Comparison of ENCODE assay signal across 2 cellular contexts in genomic region chr9:97072285-97072770, GRCh38.
TF ChIP-seq lines count a peak whose summit lies in the region.

No MANE protein-coding gene starts in this region.

TF ChIP-seq in HepG2, 621 proteins besides CTCF, POLR2A, EP300 and RAD21:
- TF ChIP-seq ELF4 (CRISPR knock-in tag; IDR thresholded peaks at IDR 0.05; ENCODE audit: borderline replicate concordance), result no peak
- TF ChIP-seq SYNCRIP (IDR thresholded peaks at IDR 0.05; ENCODE audit: insufficient read depth, low read depth, low read length), result no peak
- no peak for TF ChIP-seq DNMT1 (CRISPR knock-in tag; IDR thresholded peaks at IDR 0.05)
- no peak for TF ChIP-seq STAT6 (CRISPR knock-in tag; IDR thresholded peaks at IDR 0.05; ENCODE audit: borderline replicate concordance)
- no peak for TF ChIP-seq SRY (CRISPR knock-in tag; IDR thresholded peaks at IDR 0.05)
- no peak for TF ChIP-seq ZNF180 (CRISPR knock-in tag; IDR thresholded peaks at IDR 0.05; ENCODE audit: borderline replicate concordance, low read depth)
- no peak for TF ChIP-seq ZNF777 (CRISPR knock-in tag; IDR thresholded peaks at IDR 0.05)
TF ChIP-seq in HepG2: peak in this region for 0.

TF ChIP-seq in WTC11, 78 proteins besides CTCF, POLR2A, EP300 and RAD21:
- no peak for TF ChIP-seq HMGXB4 (CRISPR knock-in tag; IDR thresholded peaks at IDR 0.05)
- no peak for TF ChIP-seq ATF6 (CRISPR knock-in tag; IDR thresholded peaks at IDR 0.05)
- TF ChIP-seq ZNF396 (CRISPR knock-in tag; IDR thresholded peaks at IDR 0.05; ENCODE audit: borderline replicate concordance), result no peak
- TF ChIP-seq MAX (CRISPR knock-in tag; IDR thresholded peaks at IDR 0.05), result no peak
- TF ChIP-seq ZMAT4 (CRISPR knock-in tag; IDR thresholded peaks at IDR 0.05), result no peak
- no peak for TF ChIP-seq CBFB (CRISPR knock-in tag; IDR thresholded peaks at IDR 0.05; ENCODE audit: low read depth)
- TF ChIP-seq ATF1 (CRISPR knock-in tag; IDR thresholded peaks at IDR 0.05), result no peak
- no peak for TF ChIP-seq ATF2 (CRISPR knock-in tag; IDR thresholded peaks at IDR 0.05; ENCODE audit: borderline replicate concordance, low read depth)
- TF ChIP-seq CREM (CRISPR knock-in tag; IDR thresholded peaks at IDR 0.05), result no peak
- TF ChIP-seq NR2C2 (CRISPR knock-in tag; IDR thresholded peaks at IDR 0.05), result no peak
- no peak for TF ChIP-seq ZNF532 (CRISPR knock-in tag; IDR thresholded peaks at IDR 0.05; ENCODE audit: borderline replicate concordance)
- no peak for TF ChIP-seq GABPB1 (CRISPR knock-in tag; IDR thresholded peaks at IDR 0.05)
- no peak for TF ChIP-seq SMAD4 (CRISPR knock-in tag; IDR thresholded peaks at IDR 0.05)
- TF ChIP-seq ZBTB43 (CRISPR knock-in tag; IDR thresholded peaks at IDR 0.05), result no peak
- TF ChIP-seq TCF7 (CRISPR knock-in tag; IDR thresholded peaks at IDR 0.05; ENCODE audit: low read depth), result no peak
- no peak for TF ChIP-seq NFATC4 (CRISPR knock-in tag; IDR thresholded peaks at IDR 0.05)
- TF ChIP-seq ZNF425 (CRISPR knock-in tag; conservative IDR thresholded peaks at IDR 0.05), result no peak
- no peak for TF ChIP-seq PRDM15 (CRISPR knock-in tag; IDR thresholded peaks at IDR 0.05)
- TF ChIP-seq ZNF512 (CRISPR knock-in tag; IDR thresholded peaks at IDR 0.05; ENCODE audit: borderline replicate concordance), result no peak
- no peak for TF ChIP-seq JUN (CRISPR knock-in tag; IDR thresholded peaks at IDR 0.05)
TF ChIP-seq in WTC11: peak in this region for 0.
